In genomic region chr21:45327458-45328197, GRCh38 we compare ENCODE assay signal across 25 cellular contexts. TPM values are rescaled to one million over a fixed set of nuclear protein-coding genes. Genes with fewer than 3 reads are reported as not detected.
DNase-seq lines count a peak whose midpoint lies in the region; ATAC-seq, FAIRE-seq and TF ChIP-seq lines count a peak whose summit lies in the region.
"Had no signal": no experiment of that assay in that cellular context is flagged by ENCODE, and none has a peak within 500 bp of the region (broad histone marks: within the 10 kb centered on the region; RNA-seq: fewer than 3 reads in every experiment).

No MANE protein-coding gene starts in this region.

- ATAC-seq in RWPE2 (ENCODE audit: low read depth) (no peak), HepG2 (no peak), sciatic nerve (no peak)

- TF ChIP-seq POLR2A in HepG2 (IDR thresholded peaks at IDR 0.05; ENCODE audit: insufficient read depth in 1 of 2, low read depth in 2 of 2, low read length in 2 of 2), result no peak

- no peak for TF ChIP-seq EP300 in HepG2 (IDR thresholded peaks at IDR 0.05; ENCODE audit: low read depth in 2 of 2, low read length in 2 of 2)
- TF ChIP-seq EP300 in HepG2 (CRISPR knock-in tag; IDR thresholded peaks at IDR 0.05; ENCODE audit: borderline replicate concordance), result no peak

- POLR2A ChIA-PET in HepG2 (lab: Yijun Ruan, JAX), result interaction anchor here (3.6 kb wide), 1 partner anchor 10 kb away, joined by 37 read pairs; no protein-coding TSS in a partner anchor

- intact Hi-C loops in HepG2 (cut with micrococcal nuclease; ENCODE audit: unreplicated experiment) (no loop called here), sciatic nerve (cut with DNase I) (no loop called here)
- intact Hi-C loops in activated CD4-positive, alpha-beta T cell treated with anti-CD3 and anti-CD28 coated beads, Interleukin-2, amount 10 ng/mL, durations not matched to agents 24 days and 14 days (cut with micrococcal nuclease), result no loop called here

- no peak overlapping the region for H3K4me3 ChIP-seq in RWPE2 (ENCODE audit: severe bottlenecking)
- H3K4me3 ChIP-seq in HepG2 (replicated peaks in 1 of 3; ENCODE audit: insufficient read depth in 1 of 3, low read depth in 2 of 3, low read length in 3 of 3), result no peak overlapping the region
- H3K4me3 ChIP-seq: lung, SJCRH30, smooth muscle cell, uterus had no signal

- no peak for TF ChIP-seq RAD21 in HepG2 (CRISPR knock-in tag; IDR thresholded peaks at IDR 0.05)

- no peaks in the 10 kb centered on the region for H3K27me3 ChIP-seq in RWPE2 (ENCODE audit: insufficient read depth, poor library complexity, severe bottlenecking)
- H3K27me3 ChIP-seq in HepG2 (ENCODE audit: control insufficient read depth in 1 of 2, insufficient read depth in 2 of 2, low read length in 2 of 2), result no peaks in the 10 kb centered on the region
- H3K27me3 ChIP-seq: SJCRH30, uterus had no signal

- no peaks in the 10 kb centered on the region for H3K79me2 ChIP-seq in HepG2 (ENCODE audit: insufficient read depth, low read length)
- H3K79me2 ChIP-seq: parathyroid adenoma had no signal

- H4K20me1 ChIP-seq in HepG2 (ENCODE audit: insufficient read depth, low read length), result no peaks in the 10 kb centered on the region

- no peaks in the 10 kb centered on the region for H3K9me3 ChIP-seq in RWPE2 (ENCODE audit: severe bottlenecking)
- no peaks in the 10 kb centered on the region for H3K9me3 ChIP-seq in HepG2 (ENCODE audit: low read length)
- H3K9me3 ChIP-seq: SJCRH30, uterus had no signal

- no peak for FAIRE-seq in HepG2 (lab: Jason Lieb, UNC)

- H3K4me1 ChIP-seq in RWPE2 (ENCODE audit: insufficient read depth, poor library complexity, severe bottlenecking), result peaks cover 13% of the 10 kb centered on the region
- peaks cover 83% of the 10 kb centered on the region for H3K4me1 ChIP-seq in HepG2 (ENCODE audit: insufficient read depth, low read length)
- H3K4me1 ChIP-seq: parathyroid adenoma had no signal

- H3K9ac ChIP-seq in HepG2 (ENCODE audit: insufficient read depth, low read depth, low read length), result no peak overlapping the region
- H3K9ac ChIP-seq: parathyroid adenoma had no signal

- peak; percentile 13 for DNase-seq in activated CD8-positive, alpha-beta memory T cell treated with anti-CD3 and anti-CD28 coated beads, Interleukin-2, amount 50 U/mL, for 4 hours
- no peak for DNase-seq in activated CD8-positive, alpha-beta memory T cell treated with anti-CD3 and anti-CD28 coated beads, Interleukin-2, amount 50 U/mL, for 48 hours
- DNase-seq in RWPE2 (ENCODE audit: low spot score), result peak; percentile 73
- DNase-seq in HepG2 (ENCODE audit: low spot score), result no peak
- DNase-seq in sciatic nerve (ENCODE audit: low spot score), result peak; percentile 58
- no peak for DNase-seq in stimulated activated CD4-positive, alpha-beta T cell treated with anti-CD3 and anti-CD28 coated beads, Interleukin-4, amount 100 ng/mL, for 24 hours
- no peak for DNase-seq in T-helper 2 cell
- DNase-seq in activated CD4-positive, alpha-beta T cell treated with anti-CD3 and anti-CD28 coated beads, Interleukin-2, amount 10 ng/mL, durations not matched to agents 24 days and 14 days, result no peak
- DNase-seq: 8988T; activated CD4-positive, alpha-beta memory T cell treated with anti-CD3 and anti-CD28 coated beads, Interleukin-2, amount 10 ng/mL, durations not matched to agents 7 days and 5 days; activated naive CD4-positive, alpha-beta T cell treated with Interleukin-2 at 50 U/mL for 16 hours; activated T-cell treated with anti-CD3 and anti-CD28 coated beads, Interleukin-2, amount 50 U/mL, for 24 hours; anterior cingulate cortex; C1 segment of cervical spinal cord; DMS153; effector CD8-positive, alpha-beta T cell; GF-D8; KG1; NCI-H2081; NCI-H524 had no signal

- H3K36me3 ChIP-seq in RWPE2 (ENCODE audit: low read depth) (no peaks in the 10 kb centered on the region), HepG2 (replicated peaks in 1 of 2; ENCODE audit: control insufficient read depth in 1 of 2, insufficient read depth in 2 of 2, low read length in 2 of 2) (no peaks in the 10 kb centered on the region)
- H3K36me3 ChIP-seq: SJCRH30, uterus had no signal

- H3K9me3 Mint-ChIP-seq in activated CD4-positive, alpha-beta T cell treated with anti-CD3 and anti-CD28 coated beads, Interleukin-2, amount 10 ng/mL, durations not matched to agents 24 days and 14 days, result no peaks in the 10 kb centered on the region
- H3K9me3 Mint-ChIP-seq: activated CD4-positive, alpha-beta memory T cell treated with anti-CD3 and anti-CD28 coated beads, Interleukin-2, amount 10 ng/mL, durations not matched to agents 7 days and 5 days; activated T-cell treated with anti-CD3 and anti-CD28 coated beads, Interleukin-2, amount 50 U/mL, for 24 hours had no signal

- H3K4me2 ChIP-seq in HepG2 (ENCODE audit: low read depth, low read length), result no peak overlapping the region
- H3K4me2 ChIP-seq: smooth muscle cell had no signal

- no peaks in the 10 kb centered on the region for H3K27me3 Mint-ChIP-seq in activated CD4-positive, alpha-beta T cell treated with anti-CD3 and anti-CD28 coated beads, Interleukin-2, amount 10 ng/mL, durations not matched to agents 24 days and 14 days
- H3K27me3 Mint-ChIP-seq: activated T-cell treated with anti-CD3 and anti-CD28 coated beads, Interleukin-2, amount 50 U/mL, for 24 hours had no signal

- no peak overlapping the region for H2AFZ ChIP-seq in HepG2 (ENCODE audit: low read length)
- H2AFZ ChIP-seq: parathyroid adenoma had no signal

- H3K4me3 Mint-ChIP-seq in activated CD4-positive, alpha-beta T cell treated with anti-CD3 and anti-CD28 coated beads, Interleukin-2, amount 10 ng/mL, durations not matched to agents 24 days and 14 days, result no peak overlapping the region
- H3K4me3 Mint-ChIP-seq: activated CD4-positive, alpha-beta memory T cell treated with anti-CD3 and anti-CD28 coated beads, Interleukin-2, amount 10 ng/mL, durations not matched to agents 7 days and 5 days; activated T-cell treated with anti-CD3 and anti-CD28 coated beads, Interleukin-2, amount 50 U/mL, for 24 hours had no signal

- H3K4me1 Mint-ChIP-seq in activated CD4-positive, alpha-beta T cell treated with anti-CD3 and anti-CD28 coated beads, Interleukin-2, amount 10 ng/mL, durations not matched to agents 24 days and 14 days, result peaks cover 3% of the 10 kb centered on the region

- in situ Hi-C loops in HepG2 (cut with HindIII; ENCODE audit: extremely low pct_ligation_motif_present, low pct_unique_long_range_greater_than_20kb), result no loop called here

- H3K27ac ChIP-seq in RWPE2 (ENCODE audit: poor library complexity, severe bottlenecking) (no peak overlapping the region), HepG2 (ENCODE audit: extremely low read length, insufficient read depth, low read length) (no peak overlapping the region)
- H3K27ac ChIP-seq: parathyroid adenoma, SJCRH30 had no signal

- H3K36me3 Mint-ChIP-seq in activated CD4-positive, alpha-beta T cell treated with anti-CD3 and anti-CD28 coated beads, Interleukin-2, amount 10 ng/mL, durations not matched to agents 24 days and 14 days (ENCODE audit: low read depth), result no peaks in the 10 kb centered on the region

- H3K27ac Mint-ChIP-seq in activated CD4-positive, alpha-beta T cell treated with anti-CD3 and anti-CD28 coated beads, Interleukin-2, amount 10 ng/mL, durations not matched to agents 24 days and 14 days, result no peak overlapping the region
- H3K27ac Mint-ChIP-seq: activated CD4-positive, alpha-beta memory T cell treated with anti-CD3 and anti-CD28 coated beads, Interleukin-2, amount 10 ng/mL, durations not matched to agents 7 days and 5 days; activated T-cell treated with anti-CD3 and anti-CD28 coated beads, Interleukin-2, amount 50 U/mL, for 24 hours had no signal

- CTCF ChIA-PET in HepG2 (lab: Yijun Ruan, JAX; ENCODE audit: low intra/inter-chr PET ratio, low total read pairs), result no interaction called here

- no TSS peak for BruUV-seq in HepG2 (replicated peaks; lab: Mats Ljungman, UMichigan)

- 85% methylated on average over 8 of the region's 23 CpGs for WGBS in HepG2 (ENCODE audit: low lambda C conversion rate)

- no peak for TF ChIP-seq CTCF in RWPE2 (IDR thresholded peaks at IDR 0.05; ENCODE audit: poor library complexity, severe bottlenecking)
- TF ChIP-seq CTCF in HepG2 (CRISPR knock-in tag; IDR thresholded peaks at IDR 0.05), result no peak

RNA-seq across cellular contexts. Expression of gene POFUT2, which starts 39.9 kb away (rescaled TPM):
- total RNA-seq in HepG2 (2016; rRNA removed; fragmentation: Illumina TruSeq; extraction: Trizol) (9.8 and 24.0 TPM in 2 replicates), sciatic nerve (44.2 TPM)
- 2.9 and 4.1 TPM in 2 replicates for total RNA-seq in HepG2 (2016; cell fraction: cytosol; rRNA removed; fragmentation: Illumina TruSeq; extraction: Trizol; ENCODE audit: low read depth)
- total RNA-seq in HepG2 (2016; cell fraction: insoluble cytoplasmic fraction; rRNA removed; fragmentation: Illumina TruSeq; extraction: Trizol), result 8.5 and 20.1 TPM in 2 replicates
- 7.7 and 7.9 TPM in 2 replicates for total RNA-seq in HepG2 (2016; cell fraction: membrane; rRNA removed; fragmentation: Illumina TruSeq; extraction: Trizol)
- 29.0 and 30.4 TPM in 2 replicates for total RNA-seq in HepG2 (2016; cell fraction: nucleus; rRNA removed; fragmentation: Illumina TruSeq; extraction: Trizol)
- polyA plus RNA-seq in HepG2 (2011; rRNA removed), result 21.7 and 22.8 TPM in 2 replicates
- 14.9 and 16.0 TPM in 2 replicates for polyA plus RNA-seq in HepG2 (2011; cell fraction: cytosol; rRNA removed)
- 67.0 and 84.3 TPM in 2 replicates for polyA plus RNA-seq in HepG2 (2011; cell fraction: nucleus; rRNA removed)
- polyA plus RNA-seq in HepG2 (2012), result 25.3 and 34.5 TPM in 2 replicates
- 3.3 and 3.7 TPM in 2 replicates for polyA plus RNA-seq in HepG2 (2016; cell fraction: cytosol; fragmentation: Illumina TruSeq; extraction: Trizol; ENCODE audit: low read depth)
- 7.8 and 10.0 TPM in 2 replicates for polyA plus RNA-seq in HepG2 (2016; cell fraction: insoluble cytoplasmic fraction; fragmentation: Illumina TruSeq; extraction: Trizol; ENCODE audit: low read depth)
- 6.3 and 6.9 TPM in 2 replicates for polyA plus RNA-seq in HepG2 (2016; cell fraction: membrane; fragmentation: Illumina TruSeq; extraction: Trizol; ENCODE audit: low read depth)
- polyA plus RNA-seq in HepG2 (2016; cell fraction: nucleus; fragmentation: Illumina TruSeq; extraction: Trizol; ENCODE audit: insufficient read depth, low read depth), result 66.5 TPM in 2 replicates
- polyA minus RNA-seq in HepG2 (2011; rRNA and poly(A)+ RNA removed; ENCODE audit: low replicate concordance), result 10.4 and 14.1 TPM in 2 replicates
- 8.6 and 9.1 TPM in 2 replicates for polyA minus RNA-seq in HepG2 (2011; cell fraction: cytosol; rRNA and poly(A)+ RNA removed)
- 22.9 and 23.1 TPM in 2 replicates for polyA minus RNA-seq in HepG2 (2011; cell fraction: nucleus; rRNA and poly(A)+ RNA removed)
- total RNA-seq in activated CD4-positive, alpha-beta T cell treated with anti-CD3 and anti-CD28 coated beads, Interleukin-2, amount 10 ng/mL, durations not matched to agents 24 days and 14 days, result 15.5 and 17.9 TPM in 2 replicates

Comparison
In these comparisons a context has a peak if more than half of its experiments do, and no peak if none do; other contexts are left out.
1. DNase-seq: peak in activated CD8-positive, alpha-beta memory T cell treated with anti-CD3 and anti-CD28 coated beads, Interleukin-2, amount 50 U/mL, for 4 hours (single experiment), RWPE2 (single experiment) and sciatic nerve (single experiment); none in activated CD8-positive, alpha-beta memory T cell treated with anti-CD3 and anti-CD28 coated beads, Interleukin-2, amount 50 U/mL, for 48 hours (single experiment), HepG2 (single experiment), stimulated activated CD4-positive, alpha-beta T cell treated with anti-CD3 and anti-CD28 coated beads, Interleukin-4, amount 100 ng/mL, for 24 hours (single experiment), T-helper 2 cell (0 of 5) and activated CD4-positive, alpha-beta T cell treated with anti-CD3 and anti-CD28 coated beads, Interleukin-2, amount 10 ng/mL, durations not matched to agents 24 days and 14 days (single experiment).